18 cellular contexts compared by ENCODE assay signal in genomic region chr3:126666002-126666401, GRCh38. TPM values are rescaled to one million over a fixed set of nuclear protein-coding genes. Genes with fewer than 3 reads are reported as not detected.
DNase-seq lines count a peak whose midpoint lies in the region; ATAC-seq and TF ChIP-seq lines count a peak whose summit lies in the region.
"Had no signal": no experiment of that assay in that cellular context is flagged by ENCODE, and none has a peak within 500 bp of the region (broad histone marks: within the 10 kb centered on the region; RNA-seq: fewer than 3 reads in every experiment).

No MANE protein-coding gene starts in this region.

- H3K4me1 Mint-ChIP-seq in activated CD8-positive, alpha-beta memory T cell treated with anti-CD3 and anti-CD28 coated beads, Interleukin-2, amount 10 ng/mL, durations not matched to agents 7 days and 5 days: peaks cover 9% of the 10 kb centered on the region
- H3K4me1 Mint-ChIP-seq in type B pancreatic cell (ENCODE audit: unreplicated experiment): no peaks in the 10 kb centered on the region
- H3K4me1 Mint-ChIP-seq: CD4-positive, CD25-positive, alpha-beta regulatory T cell had no signal

- peaks cover 2% of the 10 kb centered on the region for H3K36me3 Mint-ChIP-seq in activated CD8-positive, alpha-beta memory T cell treated with anti-CD3 and anti-CD28 coated beads, Interleukin-2, amount 10 ng/mL, durations not matched to agents 7 days and 5 days
- H3K36me3 Mint-ChIP-seq in type B pancreatic cell: no peaks in the 10 kb centered on the region
- H3K36me3 Mint-ChIP-seq: CD4-positive, CD25-positive, alpha-beta regulatory T cell; CD8-positive, alpha-beta T cell had no signal

- no peaks in the 10 kb centered on the region for H3K9me3 ChIP-seq in esophagus muscularis mucosa
- H3K9me3 ChIP-seq: BE2C had no signal

- H3K4me3 Mint-ChIP-seq in activated CD8-positive, alpha-beta memory T cell treated with anti-CD3 and anti-CD28 coated beads, Interleukin-2, amount 10 ng/mL, durations not matched to agents 7 days and 5 days: no peak overlapping the region
- no peak overlapping the region for H3K4me3 Mint-ChIP-seq in type B pancreatic cell
- H3K4me3 Mint-ChIP-seq: CD4-positive, CD25-positive, alpha-beta regulatory T cell; CD8-positive, alpha-beta T cell had no signal

- CTCF ChIA-PET in activated CD8-positive, alpha-beta memory T cell treated with anti-CD3 and anti-CD28 coated beads, Interleukin-2, amount 10 ng/mL, durations not matched to agents 7 days and 5 days (lab: Charles Lee): no interaction called here

- no peak overlapping the region for H3K4me3 ChIP-seq in esophagus muscularis mucosa
- H3K4me3 ChIP-seq: GM23248 had no signal

- no peaks in the 10 kb centered on the region for H3K4me1 ChIP-seq in esophagus muscularis mucosa
- H3K4me1 ChIP-seq: BE2C had no signal

- H3K9me3 Mint-ChIP-seq in activated CD8-positive, alpha-beta memory T cell treated with anti-CD3 and anti-CD28 coated beads, Interleukin-2, amount 10 ng/mL, durations not matched to agents 7 days and 5 days (ENCODE audit: low read depth): peaks cover under 1% of the 10 kb centered on the region
- no peaks in the 10 kb centered on the region for H3K9me3 Mint-ChIP-seq in type B pancreatic cell

- no peak overlapping the region for H3K27ac Mint-ChIP-seq in activated CD8-positive, alpha-beta memory T cell treated with anti-CD3 and anti-CD28 coated beads, Interleukin-2, amount 10 ng/mL, durations not matched to agents 7 days and 5 days
- no peak overlapping the region for H3K27ac Mint-ChIP-seq in type B pancreatic cell
- H3K27ac Mint-ChIP-seq: CD4-positive, CD25-positive, alpha-beta regulatory T cell; CD8-positive, alpha-beta T cell had no signal

- ATAC-seq in activated CD8-positive, alpha-beta memory T cell treated with anti-CD3 and anti-CD28 coated beads, Interleukin-2, amount 10 ng/mL, durations not matched to agents 7 days and 5 days: no peak
- ATAC-seq: CD8-positive, alpha-beta T cell; HCT116 had no signal

- no peak for TF ChIP-seq EP300 in esophagus muscularis mucosa (IDR thresholded peaks at IDR 0.05)

- peaks cover 0 to 35% (median 0%) of the 10 kb centered on the region in 4 donors for H3K27me3 ChIP-seq in esophagus muscularis mucosa
- H3K27me3 ChIP-seq: BE2C had no signal

- TF ChIP-seq POLR2A in esophagus muscularis mucosa (IDR thresholded peaks at IDR 0.05; ENCODE audit: low read depth): no peak

- peaks cover 10% of the 10 kb centered on the region for H3K27me3 Mint-ChIP-seq in activated CD8-positive, alpha-beta memory T cell treated with anti-CD3 and anti-CD28 coated beads, Interleukin-2, amount 10 ng/mL, durations not matched to agents 7 days and 5 days
- peaks cover 24% of the 10 kb centered on the region for H3K27me3 Mint-ChIP-seq in type B pancreatic cell
- H3K27me3 Mint-ChIP-seq: CD4-positive, CD25-positive, alpha-beta regulatory T cell had no signal

- DNase-seq in activated CD8-positive, alpha-beta memory T cell treated with anti-CD3 and anti-CD28 coated beads, Interleukin-2, amount 10 ng/mL, durations not matched to agents 7 days and 5 days: peak; percentile 39
- no peak for DNase-seq in activated CD8-positive, alpha-beta memory T cell treated with anti-CD3 and anti-CD28 coated beads, Interleukin-2, amount 50 U/mL, for 48 hours
- DNase-seq in esophagus muscularis mucosa (ENCODE audit: extremely low spot score): peak; percentile 47
- DNase-seq in type B pancreatic cell (ENCODE audit: extremely low spot score, unreplicated experiment): peak; percentile 58
- no peak for DNase-seq in NCI-H748 (lab: John Stamatoyannopoulos, UW; ENCODE audit: unreplicated experiment)
- DNase-seq in COLO829 (ENCODE audit: low spot score): no peak
- no peak for DNase-seq in GM20000 (ENCODE audit: low spot score)
- DNase-seq: AML-193; BE2C; CD4-positive, CD25-positive, alpha-beta regulatory T cell; CD8-positive, alpha-beta T cell; DMS53; DND-41; GM23248; H7 had no signal

- TF ChIP-seq CTCF in esophagus muscularis mucosa (IDR thresholded peaks at IDR 0.05): no peak
- no peak for TF ChIP-seq CTCF in type B pancreatic cell (conservative IDR thresholded peaks at IDR 0.05)
- TF ChIP-seq CTCF in GM20000 (IDR thresholded peaks at IDR 0.05; ENCODE audit: extremely low read depth, missing control alignments): no peak

- no peak overlapping the region for H3K27ac ChIP-seq in esophagus muscularis mucosa (replicated peaks in 1 of 4)
- H3K27ac ChIP-seq: 22Rv1, C4-2B, GM23248 had no signal

- no CpG with 5 or more reads among the region's 11 CpGs for WGBS in esophagus muscularis mucosa

- H3K36me3 ChIP-seq in esophagus muscularis mucosa: no peaks in the 10 kb centered on the region
- H3K36me3 ChIP-seq: BE2C had no signal

- intact Hi-C loops in esophagus muscularis mucosa (cut with DNase I): no loop called here

RNA-seq across cellular contexts. Expression of gene TXNRD3, which starts 11.1 kb away (rescaled TPM):
- total RNA-seq in activated CD8-positive, alpha-beta memory T cell treated with anti-CD3 and anti-CD28 coated beads, Interleukin-2, amount 10 ng/mL, durations not matched to agents 7 days and 5 days: 1 to 10 TPM in 1 of 2 experiments, under 1 TPM in 1; 0.50 to 1.6 TPM
- total RNA-seq in esophagus muscularis mucosa: 10 to 100 TPM; 12.8 to 23.7 (median 18.7) TPM
- total RNA-seq in type B pancreatic cell (ENCODE audit: low replicate concordance): 14.4 and 14.6 TPM in 2 replicates

RNA-seq across cellular contexts. Expression of gene CHCHD6, which starts 38.0 kb away (rescaled TPM):
- 1 to 10 TPM; 7.7 to 9.0 TPM for total RNA-seq in activated CD8-positive, alpha-beta memory T cell treated with anti-CD3 and anti-CD28 coated beads, Interleukin-2, amount 10 ng/mL, durations not matched to agents 7 days and 5 days
- total RNA-seq in esophagus muscularis mucosa (10 to 100 TPM; 10.3 to 13.4 (median 12.1) TPM), type B pancreatic cell (ENCODE audit: low replicate concordance) (9.9 and 17.5 TPM in 2 replicates)

Comparison
In these comparisons a context has a peak if more than half of its experiments do, and no peak if none do; other contexts are left out.
1. DNase-seq: peak in activated CD8-positive, alpha-beta memory T cell treated with anti-CD3 and anti-CD28 coated beads, Interleukin-2, amount 10 ng/mL, durations not matched to agents 7 days and 5 days (single experiment), esophagus muscularis mucosa (single experiment) and type B pancreatic cell (single experiment); none in activated CD8-positive, alpha-beta memory T cell treated with anti-CD3 and anti-CD28 coated beads, Interleukin-2, amount 50 U/mL, for 48 hours (single experiment), NCI-H748 (single experiment), COLO829 (single experiment) and GM20000 (single experiment).